8 cellular contexts compared by ENCODE assay signal in genomic region chr13:53151692-53152421, GRCh38.
A peak's percentile ranks its signal among the peaks of the same experiment; 100 is the strongest.
DNase-seq lines count a peak whose midpoint lies in the region; ATAC-seq, FAIRE-seq and TF ChIP-seq lines count a peak whose summit lies in the region.

No MANE protein-coding gene starts in this region.

- peak; percentile 98 for ATAC-seq in GM21447 (IDR thresholded peaks at IDR 0.05; ENCODE audit: unreplicated experiment)
- ATAC-seq in HG03571 (IDR thresholded peaks at IDR 0.05; ENCODE audit: unreplicated experiment): peak; percentile 94

- no peak overlapping the region for H3K4me3 Mint-ChIP-seq in activated CD4-positive, alpha-beta T cell treated with anti-CD3 and anti-CD28 coated beads, Interleukin-2, amount 10 ng/mL, durations not matched to agents 24 days and 14 days

- no peaks in the 10 kb centered on the region for H3K9me1 ChIP-seq in keratinocyte (ENCODE audit: control insufficient read depth, extremely low read depth, insufficient read depth, low read length)

- H3K27ac Mint-ChIP-seq in activated CD4-positive, alpha-beta T cell treated with anti-CD3 and anti-CD28 coated beads, Interleukin-2, amount 10 ng/mL, durations not matched to agents 24 days and 14 days: no peak overlapping the region

- FAIRE-seq in keratinocyte (lab: Jason Lieb, UNC): no peak

- H3K9me3 ChIP-seq in keratinocyte (ENCODE audit: control insufficient read depth, low read depth, low read length) (no peaks in the 10 kb centered on the region), stomach (no peaks in the 10 kb centered on the region)

- H3K4me1 ChIP-seq in keratinocyte (ENCODE audit: control insufficient read depth, extremely low read depth, insufficient read depth, low read length) (no peaks in the 10 kb centered on the region), stomach (no peaks in the 10 kb centered on the region)

- no peak overlapping the region for H3K4me3 ChIP-seq in keratinocyte (ENCODE audit: control insufficient read depth in 2 of 3, extremely low read depth in 1 of 3, insufficient read depth in 2 of 3, low read depth in 1 of 3, low read length in 3 of 3)
- H3K4me3 ChIP-seq in stomach: no peak overlapping the region

- H3K36me3 ChIP-seq in keratinocyte (ENCODE audit: control insufficient read depth in 2 of 2, extremely low read depth in 1 of 2, insufficient read depth in 2 of 2, low read length in 2 of 2) (no peaks in the 10 kb centered on the region), stomach (no peaks in the 10 kb centered on the region)

- intact Hi-C loops in activated CD4-positive, alpha-beta T cell treated with anti-CD3 and anti-CD28 coated beads, Interleukin-2, amount 10 ng/mL, durations not matched to agents 24 days and 14 days (cut with micrococcal nuclease): no loop called here
- intact Hi-C loops in stomach (cut with DNase I; ENCODE audit: low total_unique reads): no loop called here

- H3K36me3 Mint-ChIP-seq in activated CD4-positive, alpha-beta T cell treated with anti-CD3 and anti-CD28 coated beads, Interleukin-2, amount 10 ng/mL, durations not matched to agents 24 days and 14 days (ENCODE audit: low read depth): no peaks in the 10 kb centered on the region

- H3K27ac ChIP-seq in keratinocyte (ENCODE audit: control insufficient read depth, insufficient read depth, low read length) (no peak overlapping the region), stomach (no peak overlapping the region)

- no peak for TF ChIP-seq EP300 in stomach (IDR thresholded peaks at IDR 0.05)

- dilution Hi-C loops in keratinocyte (cut with MboI; ENCODE audit: extremely low pct_ligation_motif_present, low sequenced_read_pairs): no loop called here

- TF ChIP-seq POLR2A in stomach (IDR thresholded peaks at IDR 0.05): no peak

- H3K27me3 Mint-ChIP-seq in activated CD4-positive, alpha-beta T cell treated with anti-CD3 and anti-CD28 coated beads, Interleukin-2, amount 10 ng/mL, durations not matched to agents 24 days and 14 days: no peaks in the 10 kb centered on the region

- H3K27me3 ChIP-seq in keratinocyte (ENCODE audit: control insufficient read depth, extremely low read depth, insufficient read depth, low read length) (no peaks in the 10 kb centered on the region), stomach (peaks cover 0 to 18% (median 0%) of the 10 kb centered on the region in 3 donors)

- no peaks in the 10 kb centered on the region for H4K20me1 ChIP-seq in keratinocyte (ENCODE audit: control insufficient read depth, extremely low read depth, insufficient read depth, low read length)

- 13 to 17% (median 14%) methylated on average over 8 of the region's 8 CpGs for WGBS in stomach, 5 donors

- DNase-seq in activated CD4-positive, alpha-beta T cell treated with anti-CD3 and anti-CD28 coated beads, Interleukin-2, amount 10 ng/mL, durations not matched to agents 24 days and 14 days: peak; percentile 73
- DNase-seq in activated CD4-positive, alpha-beta T cell treated with anti-CD3 and anti-CD28 coated beads, Interleukin-2, amount 50 U/mL, for 1 hour: no peak
- DNase-seq in NCI-H82 (lab: John Stamatoyannopoulos, UW) (peak; percentile 92), astrocyte of the hippocampus (ENCODE audit: low read depth, low spot score) (peak; percentile 55), keratinocyte (ENCODE audit: low read depth, low spot score) (peak; percentile 2), stomach (peak; percentile 51)

- H3K9me3 Mint-ChIP-seq in activated CD4-positive, alpha-beta T cell treated with anti-CD3 and anti-CD28 coated beads, Interleukin-2, amount 10 ng/mL, durations not matched to agents 24 days and 14 days: no peaks in the 10 kb centered on the region

- H3K4me1 Mint-ChIP-seq in activated CD4-positive, alpha-beta T cell treated with anti-CD3 and anti-CD28 coated beads, Interleukin-2, amount 10 ng/mL, durations not matched to agents 24 days and 14 days: no peaks in the 10 kb centered on the region

- H3K9ac ChIP-seq in keratinocyte (ENCODE audit: control insufficient read depth, extremely low read depth, insufficient read depth, low read length): no peak overlapping the region

- H3K79me2 ChIP-seq in keratinocyte (ENCODE audit: control insufficient read depth, insufficient read depth, low read length): no peaks in the 10 kb centered on the region

- no peak overlapping the region for H2AFZ ChIP-seq in keratinocyte (ENCODE audit: control insufficient read depth, low read length)

- H3K4me2 ChIP-seq in keratinocyte (ENCODE audit: control insufficient read depth, extremely low read depth, insufficient read depth, low read depth, low read length): no peak overlapping the region

- peak; percentile 64 to 81 (median 66) for TF ChIP-seq CTCF in keratinocyte (optimal IDR thresholded peaks at IDR 0.05 in 1 of 3, IDR thresholded peaks at IDR 0.05 in 1 of 3, conservative IDR thresholded peaks at IDR 0.05 in 1 of 3; ENCODE audit: extremely low read depth in 1 of 3, insufficient read depth in 2 of 3, low read length in 3 of 3)
- peak in 5 of 7 experiments; percentile 16 to 63 (median 49) for TF ChIP-seq CTCF in stomach (IDR thresholded peaks at IDR 0.05)
